8 cellular contexts compared by ENCODE assay signal in the genomic region with DNA sequence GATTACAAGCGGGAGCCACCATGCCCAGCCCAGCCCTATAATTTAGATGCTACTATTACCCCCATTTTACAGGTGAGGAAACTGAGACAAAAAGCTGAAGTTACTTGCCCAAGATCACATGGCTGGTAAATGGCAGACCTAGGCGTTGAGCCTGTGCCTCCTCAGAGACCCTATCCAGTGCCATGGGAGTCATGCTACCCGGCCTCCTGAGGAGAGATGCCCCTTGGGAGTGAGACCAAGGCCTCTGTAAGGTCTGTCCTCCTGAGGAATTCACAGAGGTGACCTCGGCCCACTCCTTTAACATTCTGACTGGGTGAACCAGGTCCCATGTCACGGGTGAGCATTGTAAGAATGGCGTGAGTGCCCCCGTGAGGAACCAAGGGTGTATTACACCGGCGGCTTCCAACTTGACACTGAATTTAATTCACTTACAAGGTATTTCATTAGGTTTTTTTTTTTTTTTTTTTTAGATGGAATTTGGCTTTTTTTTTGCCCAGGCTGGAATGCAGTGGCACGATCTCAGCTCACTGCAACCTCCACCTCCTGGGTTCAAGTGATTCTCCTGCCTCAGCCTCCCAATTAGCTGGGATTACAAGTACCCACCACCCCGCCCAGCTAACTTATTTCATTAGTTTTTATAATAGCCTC.
DNase-seq lines count a peak whose midpoint lies in the region; ATAC-seq and TF ChIP-seq lines count a peak whose summit lies in the region.

No MANE protein-coding gene starts in this region.

- DNase-seq in AG10803 (ENCODE audit: low read depth) (peak; percentile 65), GM19238 (ENCODE audit: insufficient read length, low spot score) (peak; percentile 70), NCI-H774 (lab: John Stamatoyannopoulos, UW) (peak; percentile 48), endothelial cell (ENCODE audit: low spot score) (peak; percentile 83), mucosa of descending colon (peak in 2 of 3 donors; percentile 76 to 77)
- DNase-seq in activated CD8-positive, alpha-beta memory T cell treated with anti-CD3 and anti-CD28 coated beads for 24 hours, result peak; percentile 85
- peak; percentile 37 for DNase-seq in stimulated activated CD8-positive, alpha-beta memory T cell treated with anti-CD3 and anti-CD28 coated beads, Interleukin-4, amount 100 ng/mL, for 24 hours (ENCODE audit: low read depth)

- no peaks in the 10 kb centered on the region for H3K9me3 Mint-ChIP-seq in endothelial cell (ENCODE audit: unreplicated experiment)

- H3K27ac Mint-ChIP-seq in endothelial cell (ENCODE audit: unreplicated experiment), result peak overlapping the region; percentile 31

- no peaks in the 10 kb centered on the region for H3K4me1 ChIP-seq in mucosa of descending colon (ENCODE audit: low read depth)

- intact Hi-C loops in mucosa of descending colon (cut with DNase I, micrococcal nuclease), result loop anchor here (10.0 kb wide), 1 partner anchor 253 kb away; no protein-coding TSS in a partner anchor

- TF ChIP-seq CTCF in AG10803 (conservative IDR thresholded peaks at IDR 0.05; ENCODE audit: low read length) (peak; percentile 88), endothelial cell (IDR thresholded peaks at IDR 0.05; ENCODE audit: unreplicated experiment) (peak; percentile 85), mucosa of descending colon (IDR thresholded peaks at IDR 0.05) (peak; percentile 89)

- H3K4me3 ChIP-seq in AG10803 (ENCODE audit: low read length) (no peak overlapping the region), mucosa of descending colon (no peak overlapping the region)

- no peaks in the 10 kb centered on the region for H3K4me1 Mint-ChIP-seq in endothelial cell (ENCODE audit: unreplicated experiment)

- H3K4me3 Mint-ChIP-seq in endothelial cell (ENCODE audit: unreplicated experiment), result no peak overlapping the region

- H3K36me3 ChIP-seq in mucosa of descending colon (ENCODE audit: low read depth), result no peaks in the 10 kb centered on the region

- H3K36me3 Mint-ChIP-seq in endothelial cell (ENCODE audit: low read depth, unreplicated experiment), result peaks cover 24% of the 10 kb centered on the region

- H3K9me3 ChIP-seq in mucosa of descending colon, result no peaks in the 10 kb centered on the region

- no peaks in the 10 kb centered on the region for H3K27me3 Mint-ChIP-seq in endothelial cell (ENCODE audit: unreplicated experiment)

- ATAC-seq in mucosa of descending colon (peak; percentile 96), HG03342 (IDR thresholded peaks at IDR 0.05; ENCODE audit: unreplicated experiment) (no peak)
